ENCODE assay signal across 16 cellular contexts in the genomic region with DNA sequence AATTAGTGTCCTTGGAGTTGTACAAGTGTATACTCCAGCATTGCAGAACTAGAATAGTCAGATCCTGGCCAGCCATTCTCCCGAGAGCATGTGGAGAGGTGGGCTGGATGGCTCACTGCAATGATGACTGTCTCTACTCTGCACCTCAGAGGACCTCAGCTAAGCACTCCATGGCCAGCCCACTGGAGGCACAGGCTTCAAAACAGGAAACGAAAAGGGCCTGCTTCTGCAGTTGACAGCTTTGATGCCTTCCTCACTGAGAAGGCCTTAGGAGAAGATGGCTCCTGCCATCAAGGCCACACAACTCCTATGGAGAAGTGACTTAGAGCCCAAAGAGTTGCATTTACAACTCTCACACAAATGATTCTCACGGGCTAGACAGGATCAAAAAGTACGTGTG. TPM values are rescaled to one million over a fixed set of nuclear protein-coding genes. Genes with fewer than 3 reads are reported as not detected.
DNase-seq lines count a peak whose midpoint lies in the region; ATAC-seq, FAIRE-seq and TF ChIP-seq lines count a peak whose summit lies in the region.
"Had no signal": no experiment of that assay in that cellular context is flagged by ENCODE, and none has a peak within 500 bp of the region (broad histone marks: within the 10 kb centered on the region; RNA-seq: fewer than 3 reads in every experiment).

No MANE protein-coding gene starts in this region.

- H3K4me2 ChIP-seq in hepatocyte, result no peak overlapping the region
- H3K4me2 ChIP-seq: SK-N-SH had no signal

- ATAC-seq in GM21737 (IDR thresholded peaks at IDR 0.05; ENCODE audit: unreplicated experiment), result no peak

- TF ChIP-seq CTCF in hepatocyte (IDR thresholded peaks at IDR 0.05; ENCODE audit: poor library complexity), result no peak

- H3K79me2 ChIP-seq in hepatocyte, result no peaks in the 10 kb centered on the region

- peak; percentile 85 for FAIRE-seq in GM12892 (lab: Jason Lieb, UNC)
- FAIRE-seq: islet of Langerhans had no signal

- peak; percentile 66 for DNase-seq in CD1c-positive myeloid dendritic cell (ENCODE audit: extremely low spot score)
- no peak for DNase-seq in GM12892 (ENCODE audit: insufficient read length)
- DNase-seq in UCSD-AML1 (lab: John Stamatoyannopoulos, UW; ENCODE audit: unreplicated experiment), result peak; percentile 34
- no peak for DNase-seq in hepatocyte (ENCODE audit: low spot score)
- no peak for DNase-seq in glomerular visceral epithelial cell (ENCODE audit: extremely low spot score)
- no peak for DNase-seq in HT-29 (ENCODE audit: low spot score)
- DNase-seq in kidney glomerular epithelial cell (lab: John Stamatoyannopoulos, UW), result no peak
- DNase-seq: C1 segment of cervical spinal cord; effector CD4-positive, alpha-beta T cell; foreskin fibroblast; NCI-H187 treated with DMSO at 0.1 percent for 48 hours; SK-N-SH; stimulated activated CD4-positive, alpha-beta T cell treated with anti-CD3 and anti-CD28 coated beads, Interleukin-4, amount 100 ng/mL, for 4 hours had no signal

- no peak overlapping the region for H3K4me3 ChIP-seq in hepatocyte
- H3K4me3 ChIP-seq: ascending aorta had no signal

- no peaks in the 10 kb centered on the region for H3K36me3 ChIP-seq in hepatocyte (replicated peaks; ENCODE audit: insufficient read depth, low read depth)
- H3K36me3 ChIP-seq: ascending aorta had no signal

- H3K9me3 ChIP-seq in hepatocyte (ENCODE audit: low read depth), result no peaks in the 10 kb centered on the region
- H3K9me3 ChIP-seq: ascending aorta, SK-N-SH had no signal

- H4K20me1 ChIP-seq in hepatocyte (ENCODE audit: insufficient read depth, poor library complexity, severe bottlenecking), result no peaks in the 10 kb centered on the region

- no peak overlapping the region for H2AFZ ChIP-seq in hepatocyte

- no peak for TF ChIP-seq POLR2A in GM12892 (IDR thresholded peaks at IDR 0.05; ENCODE audit: low read depth, low read length)

- H3K27me3 ChIP-seq in hepatocyte, result no peaks in the 10 kb centered on the region
- H3K27me3 ChIP-seq: ascending aorta had no signal

- 80% methylated on average over 4 of the region's 4 CpGs for WGBS in hepatocyte (ENCODE audit: low lambda C conversion rate, missing lambda C conversion rate)

- H3K9me2 ChIP-seq in hepatocyte (replicated peaks; ENCODE audit: insufficient read depth), result no peaks in the 10 kb centered on the region
- H3K9me2 ChIP-seq: SK-N-SH had no signal

- H3K4me1 ChIP-seq in hepatocyte (ENCODE audit: insufficient read depth), result peaks cover 10% of the 10 kb centered on the region
- H3K4me1 ChIP-seq: ascending aorta had no signal

- peak overlapping the region; percentile 74 for H3K27ac ChIP-seq in hepatocyte
- H3K27ac ChIP-seq: ascending aorta had no signal

RNA-seq across cellular contexts. Expression of a gene that starts 9.1 kb away (rescaled TPM):
- polyA plus RNA-seq in GM12892 (2012; ENCODE audit: missing spikeins), result 75.6 TPM
- 69.8 and 74.4 TPM in 2 replicates for total RNA-seq in hepatocyte
- polyA plus RNA-seq in hepatocyte, result 97.4 and 117 TPM in 2 replicates
- total RNA-seq in HT-29 (2014; rRNA removed; shearing (Covaris generic)), result 137 and 138 TPM in 2 replicates

RNA-seq across cellular contexts. Expression of a gene that starts 29.1 kb away (rescaled TPM):
- polyA plus RNA-seq in GM12892 (2012; ENCODE audit: missing spikeins), result 0.95 TPM
- total RNA-seq in hepatocyte, result 5.5 and 13.2 TPM in 2 replicates
- polyA plus RNA-seq in hepatocyte, result 6.5 and 9.4 TPM in 2 replicates
- 25.5 and 29.7 TPM in 2 replicates for total RNA-seq in HT-29 (2014; rRNA removed; shearing (Covaris generic))

RNA-seq across cellular contexts. Expression of a gene that starts 40.9 kb away (rescaled TPM):
- 0.30 TPM for polyA plus RNA-seq in GM12892 (2012; ENCODE audit: missing spikeins)
- total RNA-seq in hepatocyte, result 27.7 and 29.7 TPM in 2 replicates
- polyA plus RNA-seq in hepatocyte, result 49.5 and 66.4 TPM in 2 replicates
- 180 TPM in 2 replicates for total RNA-seq in HT-29 (2014; rRNA removed; shearing (Covaris generic))

RNA-seq across cellular contexts. Expression of a gene that starts 47.5 kb away (rescaled TPM):
- polyA plus RNA-seq in GM12892 (2012; ENCODE audit: missing spikeins), result 15.3 TPM
- 17.3 and 24.0 TPM in 2 replicates for total RNA-seq in hepatocyte
- polyA plus RNA-seq in hepatocyte, result 20.2 and 25.0 TPM in 2 replicates
- 35.2 and 38.4 TPM in 2 replicates for total RNA-seq in HT-29 (2014; rRNA removed; shearing (Covaris generic))

RNA-seq across cellular contexts. Expression of a gene that starts 55.2 kb away (rescaled TPM):
- polyA plus RNA-seq in GM12892 (2012; ENCODE audit: missing spikeins), result 22.1 TPM
- 22.1 and 25.3 TPM in 2 replicates for total RNA-seq in hepatocyte
- polyA plus RNA-seq in hepatocyte, result 43.9 and 49.5 TPM in 2 replicates
- total RNA-seq in HT-29 (2014; rRNA removed; shearing (Covaris generic)), result 100 and 107 TPM in 2 replicates

Comparison
In these comparisons a context has a peak if more than half of its experiments do, and no peak if none do; other contexts are left out.
1. DNase-seq: peak in CD1c-positive myeloid dendritic cell (single experiment) and UCSD-AML1 (single experiment); none in GM12892 (single experiment), hepatocyte (single experiment), glomerular visceral epithelial cell (single experiment), HT-29 (single experiment) and kidney glomerular epithelial cell (single experiment).